Comparison of ENCODE assay signal across 8 cellular contexts in the genomic region with DNA sequence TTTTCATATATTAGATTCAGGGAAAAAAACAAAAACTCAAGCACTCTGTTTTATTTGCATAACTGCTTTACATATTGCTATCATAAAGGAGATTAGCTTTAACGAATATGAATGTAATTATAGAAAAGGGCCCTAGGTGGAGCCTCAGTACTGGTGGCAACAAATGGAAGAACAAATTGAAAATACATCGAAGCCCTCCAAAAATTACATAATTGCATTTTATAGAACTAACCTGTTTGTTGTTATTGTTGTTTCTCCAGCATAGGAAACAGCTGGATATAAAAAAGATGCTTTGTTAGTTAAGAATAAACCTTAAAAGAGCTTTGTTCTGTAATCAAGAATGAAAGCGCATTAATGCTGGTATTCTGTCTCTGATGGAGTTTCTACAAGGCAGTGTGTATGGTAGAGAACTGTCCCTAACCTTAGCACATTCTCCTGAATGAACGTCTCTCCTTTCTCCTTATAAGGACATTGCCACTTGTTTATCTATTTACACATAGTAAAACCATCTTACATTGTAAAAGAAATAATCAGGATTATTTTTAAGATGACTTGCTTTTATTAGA. TPM values are rescaled to one million over a fixed set of nuclear protein-coding genes. Genes with fewer than 3 reads are reported as not detected.
DNase-seq lines count a peak whose midpoint lies in the region; ATAC-seq and TF ChIP-seq lines count a peak whose summit lies in the region.

No MANE protein-coding gene starts in this region.

- H3K4me1 ChIP-seq in thoracic aorta (ENCODE audit: control insufficient read depth in 1 of 2, low read depth in 2 of 2) = peaks cover 0 to 4% of the 10 kb centered on the region in 2 donors

- no peak overlapping the region for H3K27ac ChIP-seq in thoracic aorta

- no peaks in the 10 kb centered on the region for H3K27me3 ChIP-seq in thoracic aorta (replicated peaks; ENCODE audit: insufficient read depth)

- DNase-seq in AG09319 (ENCODE audit: extremely low read depth, low read depth) (peak; percentile 14), NCI-H2171 (lab: John Stamatoyannopoulos, UW) (peak; percentile 9), astrocyte of the spinal cord (ENCODE audit: low read depth, low spot score) (peak; percentile 68), iPS-NIHi11 (ENCODE audit: low spot score) (peak; percentile 13), thoracic aorta (ENCODE audit: low spot score) (no peak), UCSD-AML1 (lab: John Stamatoyannopoulos, UW; ENCODE audit: unreplicated experiment) (no peak)

- no peaks in the 10 kb centered on the region for H3K36me3 ChIP-seq in thoracic aorta

- ATAC-seq in GM18519 (IDR thresholded peaks at IDR 0.05; ENCODE audit: low FRiP score, unreplicated experiment) = peak; percentile 71
- peak; percentile 71 for ATAC-seq in HG03064 (IDR thresholded peaks at IDR 0.05; ENCODE audit: low read depth, unreplicated experiment)
- no peak for ATAC-seq in thoracic aorta (ENCODE audit: insufficient number of reproducible peaks, low FRiP score, low read depth)

- H3K9me3 ChIP-seq in thoracic aorta = no peaks in the 10 kb centered on the region

- in situ Hi-C loops in astrocyte of the spinal cord (cut with HindIII; ENCODE audit: low sequenced_read_pairs) = no loop called here

- H3K4me3 ChIP-seq in astrocyte of the spinal cord (ENCODE audit: low read depth, low read length) (no peak overlapping the region), thoracic aorta (peak overlapping the region; percentile 65)

- TF ChIP-seq CTCF in AG09319 (IDR thresholded peaks at IDR 0.05; ENCODE audit: low read depth, low read length) (peak; percentile 67), astrocyte of the spinal cord (IDR thresholded peaks at IDR 0.05; ENCODE audit: low read depth, low read length) (peak; percentile 67), thoracic aorta (IDR thresholded peaks at IDR 0.05) (peak; percentile 49)

RNA-seq across cellular contexts. Expression of gene LCA5, which starts 33.7 kb away (rescaled TPM):
- 1 to 10 TPM; 4.6 to 7.0 TPM for total RNA-seq in thoracic aorta

Comparison
In these comparisons a context has a peak if more than half of its experiments do, and no peak if none do; other contexts are left out.
1. DNase-seq: peak in AG09319 (single experiment), NCI-H2171 (single experiment), astrocyte of the spinal cord (single experiment) and iPS-NIHi11 (single experiment); none in thoracic aorta (single experiment) and UCSD-AML1 (single experiment).
2. Peak in every context shown above with its lines, with median percentiles within 50 percentile points of each other: CTCF ChIP-seq.